In genomic region chr14:90405755-90406154, GRCh38 we compare ENCODE assay signal across 2 cellular contexts.
A peak's percentile ranks its signal among the peaks of the same experiment; 100 is the strongest.
TF ChIP-seq lines count a peak whose summit lies in the region.

No MANE protein-coding gene starts in this region.

TF ChIP-seq in HepG2, 621 proteins besides CTCF, POLR2A, EP300 and RAD21 (continued from another document):
- TF ChIP-seq RBFOX2 (IDR thresholded peaks at IDR 0.05; ENCODE audit: low read depth, low read length) (peak; percentile 18; the same call in 1 of the 2 replicates), POLR2AphosphoS2 (IDR thresholded peaks at IDR 0.05; ENCODE audit: low read depth, low read length) (0 out of 2 replicates have a peak, but pooled peaks have one; percentile 67)

TF ChIP-seq in SK-N-SH, 30 proteins besides CTCF, POLR2A, EP300 and RAD21 (continued from another document):
- TF ChIP-seq USF2 (IDR thresholded peaks at IDR 0.05; ENCODE audit: borderline replicate concordance, low read depth, low read length) (no peak), RCOR1 (IDR thresholded peaks at IDR 0.05; ENCODE audit: low read length) (no peak), FOXJ3 (CRISPR knock-in tag; IDR thresholded peaks at IDR 0.05) (no peak), TAF1 (IDR thresholded peaks at IDR 0.05; ENCODE audit: borderline replicate concordance, low read depth, low read length) (no peak), JUND (IDR thresholded peaks at IDR 0.05) (no peak), NRF1 (IDR thresholded peaks at IDR 0.05; ENCODE audit: low read depth, low read length) (no peak), MEF2A (IDR thresholded peaks at IDR 0.05; ENCODE audit: borderline replicate concordance, low read depth) (no peak), USF1 (IDR thresholded peaks at IDR 0.05; ENCODE audit: borderline replicate concordance, low read depth) (no peak), YY1 (IDR thresholded peaks at IDR 0.05; ENCODE audit: low read depth) (no peak), SMC3 (IDR thresholded peaks at IDR 0.05; ENCODE audit: low read depth, low read length) (no peak), ZBTB33 (IDR thresholded peaks at IDR 0.05; ENCODE audit: borderline replicate concordance, low read depth) (no peak), CHD2 (IDR thresholded peaks at IDR 0.05; ENCODE audit: low read length, partially characterized antibody) (no peak), GABPA (IDR thresholded peaks at IDR 0.05; ENCODE audit: low read depth) (no peak), NFIC (IDR thresholded peaks at IDR 0.05; ENCODE audit: borderline replicate concordance) (no peak), ELF1 (IDR thresholded peaks at IDR 0.05) (no peak), RFX5 (IDR thresholded peaks at IDR 0.05; ENCODE audit: low read length) (no peak), TCF12 (IDR thresholded peaks at IDR 0.05) (no peak)
